ENCODE assay signal across 16 cellular contexts in genomic region chr7:134827436-134827835, GRCh38. TPM values are rescaled to one million over a fixed set of nuclear protein-coding genes. Genes with fewer than 3 reads are reported as not detected.
DNase-seq lines count a peak whose midpoint lies in the region; ATAC-seq and TF ChIP-seq lines count a peak whose summit lies in the region.
"Had no signal": no experiment of that assay in that cellular context is flagged by ENCODE, and none has a peak within 500 bp of the region (broad histone marks: within the 10 kb centered on the region; RNA-seq: fewer than 3 reads in every experiment).

No MANE protein-coding gene starts in this region.

- H3K27ac ChIP-seq in breast epithelium (peak overlapping the region; percentile 56 to 65), mammary epithelial cell (ENCODE audit: insufficient read depth, low read depth, low read length) (no peak overlapping the region), right atrium auricular region (peak overlapping the region; percentile 86 to 87), foreskin keratinocyte (no peak overlapping the region), psoas muscle (no peak overlapping the region)
- H3K27ac ChIP-seq: 22Rv1, WERI-Rb-1 had no signal

- ATAC-seq in foreskin keratinocyte (no peak), psoas muscle (no peak)
- no peak for ATAC-seq in natural killer cell treated with Interleukin-12 subunit alpha and Interleukin-12 subunit beta and Interleukin-15 and Interleukin-18, amount 100 ng/mL, for 72 hours
- ATAC-seq: K562 had no signal

- peaks cover 24 to 44% of the 10 kb centered on the region in 2 donors for H3K27me3 Mint-ChIP-seq in natural killer cell treated with Interleukin-12 subunit alpha and Interleukin-12 subunit beta and Interleukin-15 and Interleukin-18, amount 100 ng/mL, for 72 hours

- no TSS peak for BruUV-seq in mammary epithelial cell (replicated peaks; lab: Mats Ljungman, UMichigan)

- no peak overlapping the region for H3K27ac Mint-ChIP-seq in natural killer cell treated with Interleukin-12 subunit alpha and Interleukin-12 subunit beta and Interleukin-15 and Interleukin-18, amount 100 ng/mL, for 72 hours

- intact Hi-C loops in breast epithelium (cut with DNase I; ENCODE audit: low total_unique reads), result no loop called here
- intact Hi-C loops in mammary epithelial cell (cut with micrococcal nuclease), result no loop called here
- intact Hi-C loops in psoas muscle (cut with DNase I), result no loop called here

- peaks cover 73% of the 10 kb centered on the region for H3K79me2 ChIP-seq in mammary epithelial cell (ENCODE audit: insufficient read depth, low read length)

- in situ Hi-C loops in mammary epithelial cell (cut with MboI; ENCODE audit: low sequenced_read_pairs in 2 of 2), result no loop called here

- TF ChIP-seq CTCF in breast epithelium (IDR thresholded peaks at IDR 0.05) (no peak), mammary epithelial cell (conservative IDR thresholded peaks at IDR 0.05 in 1 of 2, IDR thresholded peaks at IDR 0.05 in 1 of 2; ENCODE audit: extremely low read depth in 1 of 2, insufficient read depth in 1 of 2, low read depth in 1 of 2, low read length in 2 of 2) (no peak), right atrium auricular region (IDR thresholded peaks at IDR 0.05) (no peak), foreskin keratinocyte (conservative IDR thresholded peaks at IDR 0.05) (no peak), psoas muscle (IDR thresholded peaks at IDR 0.05) (no peak)

- H3K4me1 Mint-ChIP-seq in natural killer cell treated with Interleukin-12 subunit alpha and Interleukin-12 subunit beta and Interleukin-15 and Interleukin-18, amount 100 ng/mL, for 72 hours (ENCODE audit: low read depth in 2 of 2), result no peaks in the 10 kb centered on the region

- H3K36me3 Mint-ChIP-seq in natural killer cell treated with Interleukin-12 subunit alpha and Interleukin-12 subunit beta and Interleukin-15 and Interleukin-18, amount 100 ng/mL, for 72 hours, result no peaks in the 10 kb centered on the region

- H3K9me3 ChIP-seq in breast epithelium (no peaks in the 10 kb centered on the region), mammary epithelial cell (replicated peaks; ENCODE audit: insufficient read depth, low read length) (no peaks in the 10 kb centered on the region), right atrium auricular region (no peaks in the 10 kb centered on the region), skeletal muscle satellite cell (replicated peaks; ENCODE audit: low read length) (no peaks in the 10 kb centered on the region), psoas muscle (no peaks in the 10 kb centered on the region)
- H3K9me3 ChIP-seq: BE2C had no signal

- dilution Hi-C loops in mammary epithelial cell (cut with HindIII; ENCODE audit: low sequenced_read_pairs), result no loop called here

- no peaks in the 10 kb centered on the region for H3K9me3 Mint-ChIP-seq in natural killer cell treated with Interleukin-12 subunit alpha and Interleukin-12 subunit beta and Interleukin-15 and Interleukin-18, amount 100 ng/mL, for 72 hours

- H3K9ac ChIP-seq in mammary epithelial cell (ENCODE audit: insufficient read depth, low read length) (no peak overlapping the region), skeletal muscle satellite cell (ENCODE audit: low read depth, low read length) (peak overlapping the region; percentile 77)

- no peak for TF ChIP-seq POLR2A in breast epithelium (IDR thresholded peaks at IDR 0.05)

- no peaks in the 10 kb centered on the region for H3K4me1 ChIP-seq in breast epithelium
- peaks cover 3% of the 10 kb centered on the region for H3K4me1 ChIP-seq in mammary epithelial cell (ENCODE audit: insufficient read depth, low read length)
- H3K4me1 ChIP-seq in right atrium auricular region, result peaks cover 0 to 93% of the 10 kb centered on the region in 2 donors
- peaks cover 57% of the 10 kb centered on the region for H3K4me1 ChIP-seq in skeletal muscle satellite cell (ENCODE audit: control insufficient read depth, insufficient read depth, low read length)
- H3K4me1 ChIP-seq in foreskin keratinocyte, result no peaks in the 10 kb centered on the region
- H3K4me1 ChIP-seq in psoas muscle, result no peaks in the 10 kb centered on the region

- H3K4me3 Mint-ChIP-seq in natural killer cell treated with Interleukin-12 subunit alpha and Interleukin-12 subunit beta and Interleukin-15 and Interleukin-18, amount 100 ng/mL, for 72 hours, result no peak overlapping the region

- H3K36me3 ChIP-seq in breast epithelium, result no peaks in the 10 kb centered on the region
- no peaks in the 10 kb centered on the region for H3K36me3 ChIP-seq in mammary epithelial cell (ENCODE audit: insufficient read depth, low read length)
- peaks cover 22% of the 10 kb centered on the region for H3K36me3 ChIP-seq in right atrium auricular region
- peaks cover 2% of the 10 kb centered on the region for H3K36me3 ChIP-seq in skeletal muscle satellite cell (ENCODE audit: insufficient read depth, low read length)
- no peaks in the 10 kb centered on the region for H3K36me3 ChIP-seq in psoas muscle (ENCODE audit: insufficient read depth in 1 of 2, low read depth in 1 of 2)
- H3K36me3 ChIP-seq: BE2C, WERI-Rb-1 had no signal

- H4K20me1 ChIP-seq in mammary epithelial cell (ENCODE audit: insufficient read depth, low read length), result no peaks in the 10 kb centered on the region

- H3K4me3 ChIP-seq in breast epithelium (no peak overlapping the region), mammary epithelial cell (replicated peaks in 1 of 3; ENCODE audit: insufficient read depth in 1 of 3, low read depth in 2 of 3, low read length in 3 of 3) (no peak overlapping the region), right atrium auricular region (peak overlapping the region in 1 of 2 donors; percentile 5), skeletal muscle satellite cell (ENCODE audit: low read length) (no peak overlapping the region), psoas muscle (no peak overlapping the region)
- H3K4me3 ChIP-seq: K562 had no signal

- H3K4me2 ChIP-seq in mammary epithelial cell (ENCODE audit: insufficient read depth, low read depth, low read length) (no peak overlapping the region), skeletal muscle satellite cell (ENCODE audit: low read length) (no peak overlapping the region)

- 91% methylated on average over 4 of the region's 4 CpGs for WGBS in mammary epithelial cell (ENCODE audit: low coverage, missing lambda C conversion rate)
- WGBS in psoas muscle, 3 donors, result 88 to 92% (median 89%) methylated on average over 4 of the region's 4 CpGs

- CTCF ChIA-PET in mammary epithelial cell (lab: Charles Lee; ENCODE audit: low non-redundant PET), result no interaction called here

- no peak overlapping the region for H2AFZ ChIP-seq in mammary epithelial cell (ENCODE audit: low read depth, low read length)

- DNase-seq in breast epithelium (ENCODE audit: low spot score in 2 of 2), result no peak
- no peak for DNase-seq in mammary epithelial cell
- no peak for DNase-seq in right atrium auricular region (ENCODE audit: low spot score)
- DNase-seq in foreskin keratinocyte, result no peak
- no peak for DNase-seq in natural killer cell treated with Interleukin-12 subunit alpha and Interleukin-12 subunit beta and Interleukin-15 and Interleukin-18, amount 100 ng/mL, for 72 hours (ENCODE audit: low spot score)
- no peak for DNase-seq in psoas muscle
- DNase-seq in stimulated activated CD4-positive, alpha-beta T cell treated with anti-CD3 and anti-CD28 coated beads, Interleukin-15, amount 100 ng/mL, for 24 hours, result no peak
- DNase-seq: activated CD4-positive, alpha-beta T cell treated with anti-CD3 and anti-CD28 coated beads, Interleukin-2, amount 50 U/mL, for 48 hours; BE2C; NCI-H187; NCI-H226; stimulated activated CD4-positive, alpha-beta T cell treated with anti-CD3 and anti-CD28 coated beads, Interleukin-4, amount 100 ng/mL, for 4 hours; WERI-Rb-1 had no signal

- no peaks in the 10 kb centered on the region for H3K27me3 ChIP-seq in breast epithelium
- H3K27me3 ChIP-seq in mammary epithelial cell (ENCODE audit: insufficient read depth, low read length), result no peaks in the 10 kb centered on the region
- no peaks in the 10 kb centered on the region for H3K27me3 ChIP-seq in right atrium auricular region
- H3K27me3 ChIP-seq in skeletal muscle satellite cell (ENCODE audit: control insufficient read depth, insufficient read depth, low read length), result no peaks in the 10 kb centered on the region
- no peaks in the 10 kb centered on the region for H3K27me3 ChIP-seq in foreskin keratinocyte
- H3K27me3 ChIP-seq in psoas muscle (ENCODE audit: insufficient read depth in 3 of 3, low read length in 2 of 3), result no peaks in the 10 kb centered on the region
- H3K27me3 ChIP-seq: BE2C had no signal

RNA-seq across cellular contexts. Expression of gene CALD1, which starts 48.0 kb away (rescaled TPM):
- 100 to 1,000 TPM; 252 to 335 (median 266) TPM for total RNA-seq in breast epithelium
- total RNA-seq in mammary epithelial cell, result 100 to 1,000 TPM; 251 to 445 TPM
- 151 TPM for polyA plus RNA-seq in mammary epithelial cell
- 182 TPM for polyA minus RNA-seq in mammary epithelial cell
- 100 to 1,000 TPM; 119 to 157 TPM for total RNA-seq in right atrium auricular region
- total RNA-seq in skeletal muscle satellite cell (2012; rRNA removed), result 101 and 103 TPM in 2 replicates
- total RNA-seq in foreskin keratinocyte, result 176 and 183 TPM in 2 replicates
- 64.0 and 74.8 TPM in 2 replicates for polyA plus RNA-seq in foreskin keratinocyte
- total RNA-seq in natural killer cell treated with Interleukin-12 subunit alpha and Interleukin-12 subunit beta and Interleukin-15 and Interleukin-18, amount 100 ng/mL, for 72 hours, result under 1 TPM; 0.11 to 0.40 TPM
- total RNA-seq in psoas muscle, result 10 to 100 TPM; 25.0 to 59.5 (median 33.3) TPM
- polyA plus RNA-seq in psoas muscle, result 10 to 100 TPM; 16.8 to 24.7 (median 17.9) TPM
- polyA plus RNA-seq: K562 had no signal

Comparison
In these comparisons a context has a peak if more than half of its experiments do, and no peak if none do; other contexts are left out.
1. H3K27ac ChIP-seq: peak in breast epithelium (2 of 2) and right atrium auricular region (2 of 2); none in mammary epithelial cell (single experiment), foreskin keratinocyte (single experiment) and psoas muscle (single experiment).
2. RNA of gene CALD1, which starts 48.0 kb away (total RNA-seq): 251 to 445 TPM in mammary epithelial cell, 252 to 335 TPM in breast epithelium, 176 to 183 TPM in foreskin keratinocyte, 119 to 157 TPM in right atrium auricular region and 25.0 to 59.5 TPM in psoas muscle; 0.11 to 0.40 TPM in natural killer cell treated with Interleukin-12 subunit alpha and Interleukin-12 subunit beta and Interleukin-15 and Interleukin-18, amount 100 ng/mL, for 72 hours; every median in the first group is over 10 times any median in the second.